In genomic region chr10:2012209-2012608, GRCh38 we compare ENCODE assay signal across 17 cellular contexts.
DNase-seq lines count a peak whose midpoint lies in the region; ATAC-seq and TF ChIP-seq lines count a peak whose summit lies in the region.
"Had no signal": no experiment of that assay in that cellular context is flagged by ENCODE, and none has a peak within 500 bp of the region (broad histone marks: within the 10 kb centered on the region; RNA-seq: fewer than 3 reads in every experiment).

No MANE protein-coding gene starts in this region.

- peak overlapping the region; percentile 21 for H2BK15ac ChIP-seq in mesenchymal stem cell (ENCODE audit: low read depth, poor library complexity, severe bottlenecking)

- H3K4me1 ChIP-seq in mesenchymal stem cell (ENCODE audit: control insufficient read depth, insufficient read depth, low read depth, low read length): no peaks in the 10 kb centered on the region
- H3K4me1 ChIP-seq: Caco-2 had no signal

- no peak overlapping the region for H4K91ac ChIP-seq in mesenchymal stem cell (ENCODE audit: low read length)

- no peak for TF ChIP-seq CTCF in nephron progenitor cell (IDR thresholded peaks at IDR 0.05)

- no peaks in the 10 kb centered on the region for H3K36me3 ChIP-seq in mesenchymal stem cell (ENCODE audit: control insufficient read depth in 1 of 2, insufficient read depth in 2 of 2, low read depth in 1 of 2, low read length in 2 of 2)

- no peaks in the 10 kb centered on the region for H3K36me3 Mint-ChIP-seq in stimulated activated memory B cell treated with anti-CD40 and anti-IgM and Interleukin-4, amounts not matched to agents 10 μg/mL and 1 μg/mL and 100 μg/mL, for 72 hours
- H3K36me3 Mint-ChIP-seq in nephron progenitor cell (ENCODE audit: low read depth): no peaks in the 10 kb centered on the region
- H3K36me3 Mint-ChIP-seq: CD4-positive, alpha-beta memory T cell had no signal

- 92% methylated on average over 5 of the region's 5 CpGs for WGBS in mesenchymal stem cell

- no peaks in the 10 kb centered on the region for H3K9me3 Mint-ChIP-seq in stimulated activated naive CD8-positive, alpha-beta T cell treated with anti-CD3 and anti-CD28 coated beads, Interleukin-15, amount 100 ng/mL, for 72 hours
- H3K9me3 Mint-ChIP-seq in stimulated activated memory B cell treated with anti-CD40 and anti-IgM and Interleukin-4, amounts not matched to agents 10 μg/mL and 1 μg/mL and 100 μg/mL, for 72 hours: peaks cover 5% of the 10 kb centered on the region
- no peaks in the 10 kb centered on the region for H3K9me3 Mint-ChIP-seq in nephron progenitor cell

- no peak for DNase-seq in stimulated activated naive CD8-positive, alpha-beta T cell treated with anti-CD3 and anti-CD28 coated beads, Interleukin-15, amount 100 ng/mL, for 72 hours
- DNase-seq in stimulated activated naive CD8-positive, alpha-beta T cell treated with anti-CD3 and anti-CD28 coated beads, Interleukin-15, Interleukin-2, amounts not matched to agents 100 U/mL and 50 U/mL, for 24 hours: no peak
- DNase-seq in mesenchymal stem cell: no peak
- DNase-seq in hippocampal formation (lab: John Stamatoyannopoulos, UW): no peak
- no peak for DNase-seq in EL
- no peak for DNase-seq in nephron progenitor cell
- DNase-seq: C1 segment of cervical spinal cord; Caco-2; CD4-positive, alpha-beta memory T cell; DMS153; DND-41; GDM1; GM23248; H7; HCEC 1CT had no signal

- no peak overlapping the region for H3K4me3 Mint-ChIP-seq in stimulated activated naive CD8-positive, alpha-beta T cell treated with anti-CD3 and anti-CD28 coated beads, Interleukin-15, amount 100 ng/mL, for 72 hours
- H3K4me3 Mint-ChIP-seq in stimulated activated memory B cell treated with anti-CD40 and anti-IgM and Interleukin-4, amounts not matched to agents 10 μg/mL and 1 μg/mL and 100 μg/mL, for 72 hours: no peak overlapping the region
- H3K4me3 Mint-ChIP-seq in nephron progenitor cell: no peak overlapping the region
- H3K4me3 Mint-ChIP-seq: CD4-positive, alpha-beta memory T cell had no signal

- no peak overlapping the region for H3K14ac ChIP-seq in mesenchymal stem cell (ENCODE audit: low read length in 2 of 2)

- no peak overlapping the region for H2AFZ ChIP-seq in mesenchymal stem cell (ENCODE audit: low read depth, low read length)
- H2AFZ ChIP-seq: GM23248 had no signal

- no peak overlapping the region for H3K4me2 ChIP-seq in mesenchymal stem cell (ENCODE audit: low read length, poor library complexity, severe bottlenecking)

- H3K23ac ChIP-seq in mesenchymal stem cell (ENCODE audit: low read length in 2 of 2): no peak overlapping the region

- no peak overlapping the region for H4K8ac ChIP-seq in mesenchymal stem cell (ENCODE audit: low read length)

- H3K27me3 ChIP-seq in mesenchymal stem cell (ENCODE audit: control insufficient read depth in 1 of 2, insufficient read depth in 1 of 2, low read length in 2 of 2): no peaks in the 10 kb centered on the region

- H2BK120ac ChIP-seq in mesenchymal stem cell (ENCODE audit: low read depth, low read length): no peak overlapping the region

- no peak overlapping the region for H2BK5ac ChIP-seq in mesenchymal stem cell (ENCODE audit: low read depth, low read length, poor library complexity, severe bottlenecking)

- peak; percentile 9 for ATAC-seq in stimulated activated naive CD8-positive, alpha-beta T cell treated with anti-CD3 and anti-CD28 coated beads, Interleukin-15, amount 100 ng/mL, for 72 hours
- ATAC-seq in stimulated activated naive CD8-positive, alpha-beta T cell treated with anti-CD3 and anti-CD28 coated beads, Interleukin-15, Interleukin-2, amounts not matched to agents 100 U/mL and 50 U/mL, for 24 hours: no peak
- peak; percentile 32 for ATAC-seq in stimulated activated memory B cell treated with anti-CD40 and anti-IgM and Interleukin-4, amounts not matched to agents 10 μg/mL and 1 μg/mL and 100 μg/mL, for 72 hours
- ATAC-seq: GM12878 had no signal

- H3K27ac Mint-ChIP-seq in stimulated activated naive CD8-positive, alpha-beta T cell treated with anti-CD3 and anti-CD28 coated beads, Interleukin-15, amount 100 ng/mL, for 72 hours: no peak overlapping the region
- no peak overlapping the region for H3K27ac Mint-ChIP-seq in stimulated activated memory B cell treated with anti-CD40 and anti-IgM and Interleukin-4, amounts not matched to agents 10 μg/mL and 1 μg/mL and 100 μg/mL, for 72 hours
- H3K27ac Mint-ChIP-seq in nephron progenitor cell: no peak overlapping the region

- no peaks in the 10 kb centered on the region for H3K4me1 Mint-ChIP-seq in stimulated activated naive CD8-positive, alpha-beta T cell treated with anti-CD3 and anti-CD28 coated beads, Interleukin-15, amount 100 ng/mL, for 72 hours
- H3K4me1 Mint-ChIP-seq in stimulated activated memory B cell treated with anti-CD40 and anti-IgM and Interleukin-4, amounts not matched to agents 10 μg/mL and 1 μg/mL and 100 μg/mL, for 72 hours: no peaks in the 10 kb centered on the region
- H3K4me1 Mint-ChIP-seq in nephron progenitor cell: no peaks in the 10 kb centered on the region
- H3K4me1 Mint-ChIP-seq: CD4-positive, alpha-beta memory T cell had no signal

- H3K79me1 ChIP-seq in mesenchymal stem cell (replicated peaks; ENCODE audit: low read length, poor library complexity, severe bottlenecking): no peaks in the 10 kb centered on the region

- no peak overlapping the region for H3K27ac ChIP-seq in mesenchymal stem cell (ENCODE audit: low read length, poor library complexity, severe bottlenecking)
- H3K27ac ChIP-seq: GM23248 had no signal

- H3K18ac ChIP-seq in mesenchymal stem cell (ENCODE audit: low read depth in 1 of 2, low read length in 2 of 2): no peak overlapping the region

- H3K27me3 Mint-ChIP-seq in stimulated activated naive CD8-positive, alpha-beta T cell treated with anti-CD3 and anti-CD28 coated beads, Interleukin-15, amount 100 ng/mL, for 72 hours: no peaks in the 10 kb centered on the region
- no peaks in the 10 kb centered on the region for H3K27me3 Mint-ChIP-seq in stimulated activated memory B cell treated with anti-CD40 and anti-IgM and Interleukin-4, amounts not matched to agents 10 μg/mL and 1 μg/mL and 100 μg/mL, for 72 hours
- peaks cover 17% of the 10 kb centered on the region for H3K27me3 Mint-ChIP-seq in nephron progenitor cell (ENCODE audit: low read depth, poor library complexity)
- H3K27me3 Mint-ChIP-seq: CD4-positive, alpha-beta memory T cell had no signal

- H2BK12ac ChIP-seq in mesenchymal stem cell (ENCODE audit: low read length in 2 of 2): no peak overlapping the region

- H2AK5ac ChIP-seq in mesenchymal stem cell (ENCODE audit: low read length, severe bottlenecking): no peak overlapping the region

- peaks cover 14% of the 10 kb centered on the region for H3K9me3 ChIP-seq in mesenchymal stem cell (ENCODE audit: control insufficient read depth, low read length)
- H3K9me3 ChIP-seq: Caco-2 had no signal

- H3K4me3 ChIP-seq in mesenchymal stem cell (ENCODE audit: insufficient read depth in 1 of 2, low read depth in 1 of 2, low read length in 2 of 2): no peak overlapping the region
- H3K4me3 ChIP-seq: GM12878, GM23248 had no signal

- no peak overlapping the region for H3K9ac ChIP-seq in mesenchymal stem cell (ENCODE audit: low read length)
- H3K9ac ChIP-seq: GM23248 had no signal

- H3K4ac ChIP-seq in mesenchymal stem cell (ENCODE audit: low read depth in 1 of 2, low read length in 2 of 2): no peak overlapping the region
